In genomic region chr9:776086-776485, GRCh38 we compare ENCODE assay signal across 4 cellular contexts.
"Had no signal": no experiment of that assay in that cellular context is flagged by ENCODE, and none has a peak within 500 bp of the region (broad histone marks: within the 10 kb centered on the region; RNA-seq: fewer than 3 reads in every experiment).

No MANE protein-coding gene starts in this region.

- DNase-seq: H9, HCEC 1CT, IMR-90 had no signal

- H3K4me3 ChIP-seq: GM23338 had no signal

- H2AFZ ChIP-seq: GM23338 had no signal

- ATAC-seq: GM23338 had no signal

- H3K4me2 ChIP-seq: GM23338 had no signal
